34 cellular contexts compared by ENCODE assay signal in the genomic region with DNA sequence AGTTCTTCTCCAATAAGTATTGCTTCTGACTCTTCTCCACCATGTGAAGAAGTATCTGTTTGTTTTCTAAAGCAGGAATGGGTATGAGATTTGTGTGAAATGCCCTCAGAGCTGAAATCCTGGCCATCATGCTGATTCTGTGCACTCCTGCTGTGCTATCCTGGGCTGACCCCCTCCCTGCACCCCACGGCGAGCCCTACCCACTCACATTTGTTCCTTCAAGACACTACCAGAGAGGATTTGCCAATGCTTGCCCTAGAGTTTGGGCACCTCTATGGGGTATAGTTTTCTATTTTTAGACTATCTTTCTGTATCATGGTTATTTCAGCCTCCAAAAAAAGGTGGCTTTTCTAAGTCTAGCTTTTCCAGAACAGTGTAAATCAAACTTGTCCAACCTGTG.
"Had no signal": no experiment of that assay in that cellular context is flagged by ENCODE, and none has a peak within 500 bp of the region (broad histone marks: within the 10 kb centered on the region; RNA-seq: fewer than 3 reads in every experiment).

No MANE protein-coding gene starts in this region.

- H3K4me3 ChIP-seq: MG63 had no signal

- DNase-seq: Karpas-422, Kasumi-1, KG1, MG63, MM.1S, MV-4-11, NCI-H1048, NCI-H1092, NCI-H1092 treated with DMSO at 0.1 percent for 48 hours, NCI-H1105, NCI-H1105 treated with DMSO at 0.1 percent for 48 hours, NCI-H1417, NCI-H1417 treated with DMSO at 0.1 percent for 48 hours, NCI-H1436, NCI-H1436 treated with DMSO at 0.1 percent for 48 hours, NCI-H146, NCI-H1694, NCI-H1694 treated with DMSO at 0.1 percent for 48 hours, NCI-H187, NCI-H187 treated with DMSO at 0.1 percent for 48 hours, NCI-H1930, NCI-H2029, NCI-H2029 treated with DMSO at 0.1 percent for 48 hours, NCI-H2081, NCI-H2081 treated with DMSO at 0.1 percent for 48 hours, NCI-H2107, NCI-H2171, NCI-H2171 treated with DMSO at 0.1 percent for 48 hours, NCI-H2227 treated with DMSO at 0.1 percent for 48 hours, NCI-H345, NCI-H446, NCI-H446 treated with DMSO at 0.1 percent for 48 hours, NCI-H510A had no signal

- H3K27me3 ChIP-seq: MG63 had no signal

- H3K27ac ChIP-seq: KMS-11 had no signal

- H3K9me3 ChIP-seq: MG63 had no signal
